In the genomic region with DNA sequence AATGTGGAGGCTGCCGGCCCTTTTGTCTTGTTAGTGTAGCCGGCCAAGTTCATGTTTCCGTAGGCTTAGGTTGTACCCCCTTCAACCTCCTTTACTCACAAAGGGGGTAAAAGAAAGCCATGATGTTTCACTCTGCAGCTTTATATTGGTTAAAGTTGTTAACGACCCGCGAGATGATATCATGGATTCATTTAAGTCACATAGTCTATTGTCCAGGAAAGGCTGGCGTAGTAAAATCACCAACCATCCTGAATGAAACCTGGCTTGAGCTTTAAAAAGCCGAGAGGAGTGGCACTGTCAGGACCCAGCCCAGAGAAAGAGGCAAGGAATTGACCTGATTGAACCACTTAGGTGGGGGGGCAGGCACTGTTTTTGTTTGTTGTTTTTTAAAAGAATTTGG, we compare ENCODE assay signal across 8 cellular contexts. TPM values are rescaled to one million over a fixed set of nuclear protein-coding genes. Genes with fewer than 3 reads are reported as not detected.
DNase-seq lines count a peak whose midpoint lies in the region; ATAC-seq lines count a peak whose summit lies in the region.

No MANE protein-coding gene starts in this region.

- peaks cover 17% of the 10 kb centered on the region for H3K4me1 Mint-ChIP-seq in activated naive CD8-positive, alpha-beta T cell treated with anti-CD3 and anti-CD28 coated beads, Interleukin-2, amount 10 ng/mL, durations not matched to agents 7 days and 5 days
- H3K4me1 Mint-ChIP-seq in stimulated activated naive CD8-positive, alpha-beta T cell treated with anti-CD3 and anti-CD28 coated beads, Interleukin-15, amount 100 ng/mL, for 72 hours: peaks cover 30% of the 10 kb centered on the region

- peak overlapping the region; percentile 92 for H3K4me3 Mint-ChIP-seq in activated naive CD8-positive, alpha-beta T cell treated with anti-CD3 and anti-CD28 coated beads, Interleukin-2, amount 10 ng/mL, durations not matched to agents 7 days and 5 days
- H3K4me3 Mint-ChIP-seq in stimulated activated naive CD8-positive, alpha-beta T cell treated with anti-CD3 and anti-CD28 coated beads, Interleukin-15, amount 100 ng/mL, for 72 hours: peak overlapping the region; percentile 82 to 96

- H3K9me3 Mint-ChIP-seq in activated naive CD8-positive, alpha-beta T cell treated with anti-CD3 and anti-CD28 coated beads, Interleukin-2, amount 10 ng/mL, durations not matched to agents 7 days and 5 days: no peaks in the 10 kb centered on the region
- H3K9me3 Mint-ChIP-seq in stimulated activated naive CD8-positive, alpha-beta T cell treated with anti-CD3 and anti-CD28 coated beads, Interleukin-15, amount 100 ng/mL, for 72 hours: no peaks in the 10 kb centered on the region

- ATAC-seq in activated naive CD8-positive, alpha-beta T cell treated with anti-CD3 and anti-CD28 coated beads, Interleukin-2, amount 10 ng/mL, durations not matched to agents 7 days and 5 days (ENCODE audit: low read depth): no peak
- ATAC-seq in stimulated activated naive CD8-positive, alpha-beta T cell treated with anti-CD3 and anti-CD28 coated beads, Interleukin-15, amount 100 ng/mL, for 72 hours: no peak
- ATAC-seq in GM18868 (IDR thresholded peaks at IDR 0.05; ENCODE audit: unreplicated experiment): no peak

- H3K9me3 ChIP-seq in iPS-18c (ENCODE audit: control insufficient read depth, insufficient read depth, low read length): no peaks in the 10 kb centered on the region

- POLR2A ChIA-PET in activated naive CD8-positive, alpha-beta T cell treated with anti-CD3 and anti-CD28 coated beads, Interleukin-2, amount 10 ng/mL, durations not matched to agents 7 days and 5 days (lab: Charles Lee): interaction anchor here (0.7 to 1.2 kb wide), 4 partner anchors 45 to 242 kb away, joined by 3 to 6 read pairs (median 4); partner anchors contain the start of genes SSH1 and USP30

- H3K27ac Mint-ChIP-seq in activated naive CD8-positive, alpha-beta T cell treated with anti-CD3 and anti-CD28 coated beads, Interleukin-2, amount 10 ng/mL, durations not matched to agents 7 days and 5 days: peak overlapping the region; percentile 11
- peak overlapping the region in 1 of 2 donors; percentile 74 for H3K27ac Mint-ChIP-seq in stimulated activated naive CD8-positive, alpha-beta T cell treated with anti-CD3 and anti-CD28 coated beads, Interleukin-15, amount 100 ng/mL, for 72 hours

- peaks cover 1% of the 10 kb centered on the region for H3K27me3 Mint-ChIP-seq in activated naive CD8-positive, alpha-beta T cell treated with anti-CD3 and anti-CD28 coated beads, Interleukin-2, amount 10 ng/mL, durations not matched to agents 7 days and 5 days
- H3K27me3 Mint-ChIP-seq in stimulated activated naive CD8-positive, alpha-beta T cell treated with anti-CD3 and anti-CD28 coated beads, Interleukin-15, amount 100 ng/mL, for 72 hours: no peaks in the 10 kb centered on the region

- DNase-seq in DMS 273 (lab: John Stamatoyannopoulos, UW; ENCODE audit: unreplicated experiment) (peak; percentile 41), DMS 273 treated with DMSO at 0.1 percent for 48 hours (lab: John Stamatoyannopoulos, UW) (no peak), HUDEP-2 (lab: John Stamatoyannopoulos, UW; ENCODE audit: unreplicated experiment in 76 of 76) (no peak), C1 segment of cervical spinal cord (lab: John Stamatoyannopoulos, UW) (no peak)
- no peak for DNase-seq in activated naive CD8-positive, alpha-beta T cell treated with anti-CD3 and anti-CD28 coated beads, Interleukin-2, amount 10 ng/mL, durations not matched to agents 7 days and 5 days
- no peak for DNase-seq in stimulated activated naive CD8-positive, alpha-beta T cell treated with anti-CD3 and anti-CD28 coated beads, Interleukin-15, amount 100 ng/mL, for 72 hours

- H3K36me3 Mint-ChIP-seq in activated naive CD8-positive, alpha-beta T cell treated with anti-CD3 and anti-CD28 coated beads, Interleukin-2, amount 10 ng/mL, durations not matched to agents 7 days and 5 days: peaks cover 27% of the 10 kb centered on the region

- peak overlapping the region; percentile 84 for H3K4me3 ChIP-seq in iPS-18c (ENCODE audit: insufficient read depth, low read depth, low read length)

RNA-seq across cellular contexts. Expression of gene UNG, which starts 1.3 kb away (rescaled TPM):
- 10 to 100 TPM; 47.4 to 54.7 TPM for total RNA-seq in activated naive CD8-positive, alpha-beta T cell treated with anti-CD3 and anti-CD28 coated beads, Interleukin-2, amount 10 ng/mL, durations not matched to agents 7 days and 5 days

RNA-seq across cellular contexts. Expression of gene ALKBH2, which starts 5.4 kb away (rescaled TPM):
- 10 to 100 TPM; 13.0 to 15.2 TPM for total RNA-seq in activated naive CD8-positive, alpha-beta T cell treated with anti-CD3 and anti-CD28 coated beads, Interleukin-2, amount 10 ng/mL, durations not matched to agents 7 days and 5 days

RNA-seq across cellular contexts. Expression of gene ACACB, which starts 17.7 kb away (rescaled TPM):
- 10 to 100 TPM; 21.4 to 23.2 TPM for total RNA-seq in activated naive CD8-positive, alpha-beta T cell treated with anti-CD3 and anti-CD28 coated beads, Interleukin-2, amount 10 ng/mL, durations not matched to agents 7 days and 5 days

RNA-seq across cellular contexts. Expression of gene USP30, which starts 46.3 kb away (rescaled TPM):
- 10 to 100 TPM in 1 of 2 experiments, 1 to 10 TPM in 1; 9.9 to 10.2 TPM for total RNA-seq in activated naive CD8-positive, alpha-beta T cell treated with anti-CD3 and anti-CD28 coated beads, Interleukin-2, amount 10 ng/mL, durations not matched to agents 7 days and 5 days
